Comparison of ENCODE assay signal across 8 cellular contexts in the genomic region with DNA sequence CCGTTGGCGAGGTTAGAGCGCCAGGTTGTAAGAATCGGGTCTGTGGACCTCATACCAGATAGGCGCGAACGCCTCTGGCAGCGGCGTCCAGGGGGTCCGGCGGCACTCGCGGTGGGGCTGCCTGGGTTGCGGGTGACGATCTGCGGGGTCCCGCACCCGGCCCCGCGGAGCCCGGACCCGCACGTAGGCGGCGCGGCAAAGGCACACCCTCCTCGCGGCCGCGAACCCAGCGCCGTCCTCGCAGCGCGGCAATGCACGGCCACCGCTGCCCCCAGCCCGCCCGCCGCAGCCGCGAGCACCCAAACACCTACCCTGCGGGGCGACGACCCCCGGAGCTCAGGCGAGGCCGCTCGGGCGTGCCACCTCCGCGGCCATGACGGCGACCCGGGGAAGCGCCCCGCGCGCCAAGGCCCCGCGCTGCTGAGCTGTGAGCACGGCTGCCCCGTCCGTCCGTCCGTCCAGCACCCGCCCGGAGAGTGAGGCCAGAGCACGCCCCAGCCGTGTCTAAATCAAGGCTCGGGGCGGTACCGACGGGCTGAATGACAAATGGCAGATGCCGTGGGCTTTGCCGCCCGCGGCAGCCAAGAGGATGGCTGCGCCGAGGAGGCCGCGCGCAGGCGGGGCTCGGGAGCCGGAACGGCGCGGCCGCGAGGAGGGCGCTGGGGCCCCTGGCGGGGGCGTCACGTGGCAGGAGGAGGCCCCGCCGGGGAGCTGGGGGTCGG. TPM values are rescaled to one million over a fixed set of nuclear protein-coding genes. Genes with fewer than 3 reads are reported as not detected.
DNase-seq lines count a peak whose midpoint lies in the region; ATAC-seq and TF ChIP-seq lines count a peak whose summit lies in the region.

A gene with protein sequence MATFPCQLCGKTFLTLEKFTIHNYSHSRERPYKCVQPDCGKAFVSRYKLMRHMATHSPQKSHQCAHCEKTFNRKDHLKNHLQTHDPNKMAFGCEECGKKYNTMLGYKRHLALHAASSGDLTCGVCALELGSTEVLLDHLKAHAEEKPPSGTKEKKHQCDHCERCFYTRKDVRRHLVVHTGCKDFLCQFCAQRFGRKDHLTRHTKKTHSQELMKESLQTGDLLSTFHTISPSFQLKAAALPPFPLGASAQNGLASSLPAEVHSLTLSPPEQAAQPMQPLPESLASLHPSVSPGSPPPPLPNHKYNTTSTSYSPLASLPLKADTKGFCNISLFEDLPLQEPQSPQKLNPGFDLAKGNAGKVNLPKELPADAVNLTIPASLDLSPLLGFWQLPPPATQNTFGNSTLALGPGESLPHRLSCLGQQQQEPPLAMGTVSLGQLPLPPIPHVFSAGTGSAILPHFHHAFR (minus strand): TSS at position 481 of the 722 bp plus-strand sequence. CDS start 60,123 bp downstream, outside the sequence.

- peaks cover 43% of the 10 kb centered on the region for H3K27me3 Mint-ChIP-seq in activated CD4-positive, alpha-beta T cell treated with anti-CD3 and anti-CD28 coated beads, Interleukin-2, amount 10 ng/mL, durations not matched to agents 7 days and 5 days

- peak; percentile 52 for DNase-seq in COLO668 (lab: John Stamatoyannopoulos, UW; ENCODE audit: unreplicated experiment)
- peak; percentile 27 for DNase-seq in activated CD4-positive, alpha-beta T cell treated with anti-CD3 and anti-CD28 coated beads, Interleukin-2, amount 10 ng/mL, durations not matched to agents 7 days and 5 days
- DNase-seq in tibial artery, result peak; percentile 78 to 89
- DNase-seq in superior temporal gyrus (ENCODE audit: extremely low spot score), result no peak

- peak; percentile 85 for ATAC-seq in GM19463 (IDR thresholded peaks at IDR 0.05; ENCODE audit: unreplicated experiment)

- TF ChIP-seq CTCF in tibial artery (IDR thresholded peaks at IDR 0.05), result no peak

- H3K9me3 ChIP-seq in HUES48 (ENCODE audit: control insufficient read depth, insufficient read depth, low read length) (0 out of 2 replicates have a peak, but pooled peaks cover under 1% of the 10 kb centered on the region), esophagus (ENCODE audit: control insufficient read depth in 2 of 2, insufficient read depth in 1 of 2, low read depth in 1 of 2, low read length in 1 of 2) (peaks cover 0 to 7% of the 10 kb centered on the region in 2 donors), mucosa of stomach (ENCODE audit: control insufficient read depth, low read length) (no peaks in the 10 kb centered on the region), tibial artery (no peaks in the 10 kb centered on the region)

- H3K9me3 Mint-ChIP-seq in activated CD4-positive, alpha-beta T cell treated with anti-CD3 and anti-CD28 coated beads, Interleukin-2, amount 10 ng/mL, durations not matched to agents 7 days and 5 days, result no peaks in the 10 kb centered on the region

- H3K9ac ChIP-seq in HUES48 (ENCODE audit: low read depth, low read length) (no peak within 1 kb of the TSS), mucosa of stomach (ENCODE audit: low read length) (peak within 1 kb of the TSS; percentile 47)

- POLR2A ChIA-PET in activated CD4-positive, alpha-beta T cell treated with anti-CD3 and anti-CD28 coated beads, Interleukin-2, amount 10 ng/mL, durations not matched to agents 7 days and 5 days (lab: Charles Lee), result interaction anchor here (0.6 kb wide), 1 partner anchor 9 kb away, joined by 3 read pairs; no protein-coding TSS in a partner anchor

- no peaks in the 10 kb centered on the region for H3K36me3 Mint-ChIP-seq in activated CD4-positive, alpha-beta T cell treated with anti-CD3 and anti-CD28 coated beads, Interleukin-2, amount 10 ng/mL, durations not matched to agents 7 days and 5 days (ENCODE audit: low read depth)

- no peak within 1 kb of the TSS for H3K27ac Mint-ChIP-seq in activated CD4-positive, alpha-beta T cell treated with anti-CD3 and anti-CD28 coated beads, Interleukin-2, amount 10 ng/mL, durations not matched to agents 7 days and 5 days

- H3K4me3 ChIP-seq in HUES48 (ENCODE audit: low read depth, low read length), result peak within 1 kb of the TSS; percentile 55
- H3K4me3 ChIP-seq in esophagus (ENCODE audit: low read depth in 1 of 2, low read length in 2 of 2), result peak within 1 kb of the TSS; percentile 70
- H3K4me3 ChIP-seq in mucosa of stomach (ENCODE audit: low read length), result peak within 1 kb of the TSS; percentile 5
- peak within 1 kb of the TSS; percentile 61 to 62 for H3K4me3 ChIP-seq in tibial artery

- H3K27ac ChIP-seq in HUES48 (ENCODE audit: low read depth, low read length) (no peak within 1 kb of the TSS), esophagus (ENCODE audit: low read depth in 2 of 2, low read length in 1 of 2) (peak within 1 kb of the TSS; percentile 39 to 76), tibial artery (peak within 1 kb of the TSS; percentile 74 to 75)

- H3K36me3 ChIP-seq in HUES48 (ENCODE audit: control insufficient read depth, insufficient read depth, low read length) (no peaks in the 10 kb centered on the region), esophagus (ENCODE audit: control insufficient read depth in 2 of 2, insufficient read depth in 2 of 2, low read length in 1 of 2) (no peaks in the 10 kb centered on the region), mucosa of stomach (ENCODE audit: control insufficient read depth, insufficient read depth, low read length) (no peaks in the 10 kb centered on the region), tibial artery (no peaks in the 10 kb centered on the region)

- WGBS in esophagus, 2 donors, result 49 to 53% methylated on average over 94 to 98 of the region's 98 CpGs

- H3K4me3 Mint-ChIP-seq in activated CD4-positive, alpha-beta T cell treated with anti-CD3 and anti-CD28 coated beads, Interleukin-2, amount 10 ng/mL, durations not matched to agents 7 days and 5 days, result peak within 1 kb of the TSS; percentile 67

- CTCF ChIA-PET in activated CD4-positive, alpha-beta T cell treated with anti-CD3 and anti-CD28 coated beads, Interleukin-2, amount 10 ng/mL, durations not matched to agents 7 days and 5 days (lab: Charles Lee), result interaction anchor here (1.3 kb wide), 1 partner anchor 68 kb away, joined by 5 read pairs; no protein-coding TSS in a partner anchor

- H3K4me1 Mint-ChIP-seq in activated CD4-positive, alpha-beta T cell treated with anti-CD3 and anti-CD28 coated beads, Interleukin-2, amount 10 ng/mL, durations not matched to agents 7 days and 5 days, result peaks cover 7% of the 10 kb centered on the region

- intact Hi-C loops in tibial artery (cut with DNase I; ENCODE audit: low total_unique reads), result no loop called here

- H3K4me1 ChIP-seq in HUES48 (ENCODE audit: control insufficient read depth, insufficient read depth, low read length) (no peaks in the 10 kb centered on the region), esophagus (ENCODE audit: control insufficient read depth in 2 of 2, insufficient read depth in 2 of 2, low read length in 1 of 2) (peaks cover 0 to 2% of the 10 kb centered on the region in 2 donors), mucosa of stomach (ENCODE audit: control insufficient read depth, insufficient read depth, low read length) (no peaks in the 10 kb centered on the region), tibial artery (peaks cover 0 to 5% (median 0%) of the 10 kb centered on the region in 4 donors)

- H3K27me3 ChIP-seq in HUES48 (ENCODE audit: control insufficient read depth, insufficient read depth, low read length), result peaks cover 74% of the 10 kb centered on the region
- H3K27me3 ChIP-seq in esophagus (ENCODE audit: control insufficient read depth in 1 of 2, insufficient read depth in 2 of 2, low read length in 2 of 2), result no peaks in the 10 kb centered on the region
- no peaks in the 10 kb centered on the region for H3K27me3 ChIP-seq in mucosa of stomach (ENCODE audit: control insufficient read depth, insufficient read depth, low read length)
- no peaks in the 10 kb centered on the region for H3K27me3 ChIP-seq in tibial artery

RNA-seq across cellular contexts. Expression of the gene that starts here (rescaled TPM):
- total RNA-seq in activated CD4-positive, alpha-beta T cell treated with anti-CD3 and anti-CD28 coated beads, Interleukin-2, amount 10 ng/mL, durations not matched to agents 7 days and 5 days, result 1 to 10 TPM; 4.5 to 5.7 TPM
- polyA plus RNA-seq in esophagus, result 10 to 100 TPM; 18.7 to 21.0 TPM

Comparison
In these comparisons a context has a peak if more than half of its experiments do, and no peak if none do; other contexts are left out.
1. H3K4me3 ChIP-seq: peak in every context shown above with its lines; median percentile 70 in esophagus; 62 in tibial artery; 55 in HUES48; 5 in mucosa of stomach.